ENCODE assay signal across 1 cellular context in genomic region chr19:5703819-5704818, GRCh38.
TF ChIP-seq lines count a peak whose summit lies in the region.

No MANE protein-coding gene starts in this region.

TF ChIP-seq in A549, 52 proteins besides CTCF, POLR2A, EP300 and RAD21 (continued from another document):
- TF ChIP-seq HMGXB4 (CRISPR knock-in tag; IDR thresholded peaks at IDR 0.05; ENCODE audit: borderline replicate concordance) (no peak), PBX3 (IDR thresholded peaks at IDR 0.05) (no peak), CBX2 (IDR thresholded peaks at IDR 0.05; ENCODE audit: borderline replicate concordance, low read depth) (no peak), ZC3H11A (IDR thresholded peaks at IDR 0.05) (no peak), RNF2 (IDR thresholded peaks at IDR 0.05; ENCODE audit: borderline replicate concordance, low read depth) (no peak), ESRRA (IDR thresholded peaks at IDR 0.05; ENCODE audit: borderline replicate concordance, low read length) (no peak), HOXA7 (CRISPR knock-in tag; IDR thresholded peaks at IDR 0.05) (no peak)
